ENCODE assay signal across 23 cellular contexts in genomic region chr13:52085416-52085815, GRCh38. TPM values are rescaled to one million over a fixed set of nuclear protein-coding genes. Genes with fewer than 3 reads are reported as not detected.
DNase-seq lines count a peak whose midpoint lies in the region; ATAC-seq and TF ChIP-seq lines count a peak whose summit lies in the region.
"Had no signal": no experiment of that assay in that cellular context is flagged by ENCODE, and none has a peak within 500 bp of the region (broad histone marks: within the 10 kb centered on the region; RNA-seq: fewer than 3 reads in every experiment).

No MANE protein-coding gene starts in this region.

- no peaks in the 10 kb centered on the region for H3K9me3 ChIP-seq in AG04450 (ENCODE audit: control insufficient read depth, insufficient read depth, low read length)
- H3K9me3 ChIP-seq: Caco-2, neutrophil, transverse colon had no signal

- no peaks in the 10 kb centered on the region for H3K9me3 Mint-ChIP-seq in HFFc6
- H3K9me3 Mint-ChIP-seq: activated naive CD8-positive, alpha-beta T cell treated with anti-CD3 and anti-CD28 coated beads for 36 hours; central memory CD8-positive, alpha-beta T cell; stimulated activated effector memory CD8-positive, alpha-beta T cell treated with anti-CD3 and anti-CD28 coated beads, Interleukin-12 subunit alpha, Interleukin-12 subunit beta, amount 100 ng/mL, for 72 hours had no signal

- H3K27me3 ChIP-seq in AG04450 (ENCODE audit: control insufficient read depth, insufficient read depth, low read length) = no peaks in the 10 kb centered on the region
- H3K27me3 ChIP-seq: neutrophil, transverse colon had no signal

- ATAC-seq in GM21619 (IDR thresholded peaks at IDR 0.05; ENCODE audit: unreplicated experiment) = no peak
- ATAC-seq in HG02571 (IDR thresholded peaks at IDR 0.05; ENCODE audit: unreplicated experiment) = no peak
- ATAC-seq in HG02623 (IDR thresholded peaks at IDR 0.05; ENCODE audit: unreplicated experiment) = no peak
- ATAC-seq: stimulated activated effector memory CD8-positive, alpha-beta T cell treated with anti-CD3 and anti-CD28 coated beads, Interleukin-12 subunit alpha, Interleukin-12 subunit beta, amount 100 ng/mL, for 72 hours had no signal

- CTCF ChIA-PET in AG04450 (lab: Charles Lee) = interaction anchor here (0.7 to 4.8 kb wide), 2 partner anchors 43 to 288 kb away, joined by 3 to 22 read pairs; partner anchors contain the start of gene NEK5

- H3K36me3 Mint-ChIP-seq in HFFc6 (ENCODE audit: low read depth) = no peaks in the 10 kb centered on the region
- H3K36me3 Mint-ChIP-seq: activated naive CD8-positive, alpha-beta T cell treated with anti-CD3 and anti-CD28 coated beads for 36 hours; stimulated activated effector memory CD8-positive, alpha-beta T cell treated with anti-CD3 and anti-CD28 coated beads, Interleukin-12 subunit alpha, Interleukin-12 subunit beta, amount 100 ng/mL, for 72 hours had no signal

- H3K4me3 ChIP-seq in AG04450 (ENCODE audit: low read depth, low read length) (no peak overlapping the region), cardiac fibroblast (replicated peaks in 1 of 2; ENCODE audit: low read depth in 2 of 2, low read length in 2 of 2) (no peak overlapping the region)
- H3K4me3 ChIP-seq: transverse colon had no signal

- no peak overlapping the region for H3K27ac Mint-ChIP-seq in HFFc6
- H3K27ac Mint-ChIP-seq: activated naive CD8-positive, alpha-beta T cell treated with anti-CD3 and anti-CD28 coated beads for 36 hours; stimulated activated effector memory CD8-positive, alpha-beta T cell treated with anti-CD3 and anti-CD28 coated beads, Interleukin-12 subunit alpha, Interleukin-12 subunit beta, amount 100 ng/mL, for 72 hours had no signal

- peaks cover 7% of the 10 kb centered on the region for H3K4me1 Mint-ChIP-seq in HFFc6 (ENCODE audit: low read depth)
- H3K4me1 Mint-ChIP-seq: activated naive CD8-positive, alpha-beta T cell treated with anti-CD3 and anti-CD28 coated beads for 36 hours; central memory CD8-positive, alpha-beta T cell; stimulated activated effector memory CD8-positive, alpha-beta T cell treated with anti-CD3 and anti-CD28 coated beads, Interleukin-12 subunit alpha, Interleukin-12 subunit beta, amount 100 ng/mL, for 72 hours had no signal

- peaks cover 20% of the 10 kb centered on the region for H3K27me3 Mint-ChIP-seq in HFFc6 (ENCODE audit: insufficient read depth)

- POLR2A ChIA-PET in AG04450 (lab: Yijun Ruan, JAX) = interaction anchor here (0.6 kb wide), 1 partner anchor 151 kb away, joined by 3 read pairs; no protein-coding TSS in a partner anchor

- peak; percentile 72 for DNase-seq in AG04450 (ENCODE audit: low read depth, low spot score)
- DNase-seq in HFFc6 = peak; percentile 43
- DNase-seq in cardiac fibroblast (ENCODE audit: low read depth in 2 of 2) = peak; percentile 51 to 78
- DNase-seq in islet precursor cell = peak; percentile 57
- DNase-seq in activated CD8-positive, alpha-beta memory T cell treated with anti-CD3 and anti-CD28 coated beads, Interleukin-2, amount 50 U/mL, for 48 hours = no peak
- DNase-seq: activated CD4-positive, alpha-beta T cell treated with anti-CD3 and anti-CD28 coated beads for 4 hours; activated naive CD8-positive, alpha-beta T cell treated with anti-CD3 and anti-CD28 coated beads for 36 hours; Caco-2; glutamatergic neuron; kidney; NCI-H1436 treated with DMSO at 0.1 percent for 48 hours; NCI-H446; SIG-M5; T-helper 2 cell; transverse colon had no signal

- H3K27ac ChIP-seq in AG04450 (ENCODE audit: low read depth, low read length) = no peak overlapping the region
- H3K27ac ChIP-seq: HL-60, neutrophil, transverse colon had no signal

- H3K4me3 Mint-ChIP-seq in HFFc6 = no peak overlapping the region
- H3K4me3 Mint-ChIP-seq: activated naive CD8-positive, alpha-beta T cell treated with anti-CD3 and anti-CD28 coated beads for 36 hours; central memory CD8-positive, alpha-beta T cell; stimulated activated effector memory CD8-positive, alpha-beta T cell treated with anti-CD3 and anti-CD28 coated beads, Interleukin-12 subunit alpha, Interleukin-12 subunit beta, amount 100 ng/mL, for 72 hours had no signal

- no peak for TF ChIP-seq CTCF in AG04450 (IDR thresholded peaks at IDR 0.05; ENCODE audit: low read depth, low read length)
- TF ChIP-seq CTCF in HFFc6 (IDR thresholded peaks at IDR 0.05) = no peak
- no peak for TF ChIP-seq CTCF in cardiac fibroblast (IDR thresholded peaks at IDR 0.05; ENCODE audit: low read depth, low read length)

RNA-seq across cellular contexts. Expression of gene NEK5, which starts 43.5 kb away (rescaled TPM):
- polyA plus RNA-seq in AG04450 (2011; rRNA removed) = 0.04 TPM in 2 replicates
- polyA minus RNA-seq in AG04450 (2011; rRNA and poly(A)+ RNA removed) = 0.05 TPM in 1 of 2 replicates, not detected in the other
- total RNA-seq in HFFc6 (2021; fragmentation: NEBNext Ultra II Directional; extraction: Animal tissue kit (Norgen Biotek cat#: 25700)) = not detected
- total RNA-seq: A673 had no signal
